In the genomic region with DNA sequence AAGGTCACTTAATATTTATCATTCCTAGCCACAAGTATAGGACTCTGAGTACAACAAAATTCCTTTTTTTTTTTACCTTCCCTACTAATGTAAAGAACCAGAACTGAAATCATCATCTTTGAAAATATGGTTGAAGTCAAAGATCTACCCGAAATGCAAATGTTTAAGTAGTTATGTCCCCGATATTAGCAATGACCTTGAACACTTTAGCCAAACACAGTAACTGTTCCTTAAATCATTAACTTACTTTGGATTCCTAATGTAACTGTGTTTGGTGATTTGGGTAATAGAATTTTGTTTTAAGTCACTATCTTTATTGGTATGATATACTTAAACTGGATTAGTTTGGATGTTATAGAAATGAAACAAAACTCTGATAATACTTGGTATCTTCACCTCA, we compare ENCODE assay signal across 19 cellular contexts. TPM values are rescaled to one million over a fixed set of nuclear protein-coding genes. Genes with fewer than 3 reads are reported as not detected.
DNase-seq lines count a peak whose midpoint lies in the region; ATAC-seq, FAIRE-seq and TF ChIP-seq lines count a peak whose summit lies in the region.
"Had no signal": no experiment of that assay in that cellular context is flagged by ENCODE, and none has a peak within 500 bp of the region (broad histone marks: within the 10 kb centered on the region; RNA-seq: fewer than 3 reads in every experiment).

No MANE protein-coding gene starts in this region.

- H3K4me2 ChIP-seq in KMS-11 (peak overlapping the region; percentile 77; the same call in 1 of the 2 replicates), hepatocyte (peak overlapping the region; percentile 27)
- H3K4me2 ChIP-seq: A549, BLaER1 had no signal

- peaks cover 35% of the 10 kb centered on the region for H3K4me1 ChIP-seq in KMS-11 (ENCODE audit: low read depth, poor library complexity, severe bottlenecking)
- no peaks in the 10 kb centered on the region for H3K4me1 ChIP-seq in hepatocyte (ENCODE audit: insufficient read depth)
- peaks cover 14 to 53% (median 46%) of the 10 kb centered on the region in 3 donors for H3K4me1 ChIP-seq in pancreas
- H3K4me1 ChIP-seq: BLaER1 had no signal

- H3K36me3 ChIP-seq in KMS-11 (ENCODE audit: insufficient read depth) (no peaks in the 10 kb centered on the region), hepatocyte (replicated peaks; ENCODE audit: insufficient read depth, low read depth) (no peaks in the 10 kb centered on the region), pancreas (no peaks in the 10 kb centered on the region)
- H3K36me3 ChIP-seq: BLaER1, HAP-1 had no signal

- no peak overlapping the region for H2AFZ ChIP-seq in KMS-11 (ENCODE audit: low read depth)
- H2AFZ ChIP-seq in hepatocyte, result no peak overlapping the region

- H4K20me1 ChIP-seq in KMS-11 (ENCODE audit: insufficient read depth), result no peaks in the 10 kb centered on the region
- no peaks in the 10 kb centered on the region for H4K20me1 ChIP-seq in hepatocyte (ENCODE audit: insufficient read depth, poor library complexity, severe bottlenecking)
- H4K20me1 ChIP-seq: BLaER1 had no signal

- H3K79me2 ChIP-seq in KMS-11 (ENCODE audit: insufficient read depth, low read depth), result 0 out of 2 replicates have a peak, but pooled peaks cover 5% of the 10 kb centered on the region
- H3K79me2 ChIP-seq in hepatocyte, result peaks cover 69% of the 10 kb centered on the region

- H3K9me3 ChIP-seq in hepatocyte (ENCODE audit: low read depth) (no peaks in the 10 kb centered on the region), pancreas (no peaks in the 10 kb centered on the region)
- H3K9me3 ChIP-seq: A549, BLaER1, HAP-1 had no signal

- no peak for TF ChIP-seq CTCF in KMS-11 (conservative IDR thresholded peaks at IDR 0.05; ENCODE audit: low read depth, low read length)
- no peak for TF ChIP-seq CTCF in hepatocyte (IDR thresholded peaks at IDR 0.05; ENCODE audit: poor library complexity)
- no peak for TF ChIP-seq CTCF in pancreas (IDR thresholded peaks at IDR 0.05)

- peak overlapping the region; percentile 66; the same call in 1 of the 2 replicates for H3K27ac ChIP-seq in KMS-11
- no peak overlapping the region for H3K27ac ChIP-seq in hepatocyte
- no peak overlapping the region for H3K27ac ChIP-seq in pancreas
- H3K27ac ChIP-seq: A549, BLaER1, HL-60 had no signal

- no peak overlapping the region for H3K9ac ChIP-seq in KMS-11
- H3K9ac ChIP-seq: BLaER1 had no signal

- DNase-seq in GM18507 (ENCODE audit: extremely low spot score, insufficient read length, low read depth), result no peak
- DNase-seq in hepatocyte (ENCODE audit: low spot score), result no peak
- DNase-seq in pancreas, result no peak
- DNase-seq: DMS153, DMS79 treated with DMSO at 0.1 percent for 48 hours, EL, GOT3, IMR-90, KBM-7 had no signal

- WGBS in hepatocyte (ENCODE audit: low lambda C conversion rate, missing lambda C conversion rate), result 68% methylated on average over 2 of the region's 2 CpGs
- 10 to 14% methylated on average over 2 of the region's 2 CpGs for WGBS in pancreas, 2 donors

- no peaks in the 10 kb centered on the region for H3K9me2 ChIP-seq in hepatocyte (replicated peaks; ENCODE audit: insufficient read depth)

- intact Hi-C loops in pancreas (cut with DNase I), result no loop called here

- FAIRE-seq in GM18507 (lab: Jason Lieb, UNC) (peak; percentile 44), pancreas (lab: Jason Lieb, UNC) (peak; percentile 37)
- FAIRE-seq: A549, G401.6, GM12891 had no signal

- ATAC-seq in pancreas, result no peak
- ATAC-seq in HG02610 (IDR thresholded peaks at IDR 0.05; ENCODE audit: unreplicated experiment), result no peak
- no peak for ATAC-seq in GM18519 (IDR thresholded peaks at IDR 0.05; ENCODE audit: low FRiP score, unreplicated experiment)
- no peak for ATAC-seq in GM19452 (IDR thresholded peaks at IDR 0.05; ENCODE audit: unreplicated experiment)
- ATAC-seq: A549 had no signal

- H3K4me3 ChIP-seq in KMS-11 (IDR thresholded peaks at IDR 0.05; ENCODE audit: insufficient read depth, low read depth, low read length) (no peak overlapping the region), hepatocyte (no peak overlapping the region), pancreas (no peak overlapping the region)
- H3K4me3 ChIP-seq: A549, BLaER1, HAP-1 had no signal

- H3K27me3 ChIP-seq in KMS-11 (ENCODE audit: insufficient read depth, low read depth) (no peaks in the 10 kb centered on the region), hepatocyte (no peaks in the 10 kb centered on the region), pancreas (no peaks in the 10 kb centered on the region)
- H3K27me3 ChIP-seq: BLaER1 had no signal

RNA-seq across cellular contexts. Expression of a gene that starts 14.4 kb away (rescaled TPM):
- 39.6 and 51.4 TPM in 2 replicates for total RNA-seq in hepatocyte
- polyA plus RNA-seq in hepatocyte, result 22.0 and 36.7 TPM in 2 replicates
- total RNA-seq in pancreas, result 10 to 100 TPM; 19.9 to 51.8 (median 29.3) TPM
- polyA plus RNA-seq in pancreas, result 1 to 10 TPM; 3.3 TPM
